Comparison of ENCODE assay signal across 13 cellular contexts in the genomic region with DNA sequence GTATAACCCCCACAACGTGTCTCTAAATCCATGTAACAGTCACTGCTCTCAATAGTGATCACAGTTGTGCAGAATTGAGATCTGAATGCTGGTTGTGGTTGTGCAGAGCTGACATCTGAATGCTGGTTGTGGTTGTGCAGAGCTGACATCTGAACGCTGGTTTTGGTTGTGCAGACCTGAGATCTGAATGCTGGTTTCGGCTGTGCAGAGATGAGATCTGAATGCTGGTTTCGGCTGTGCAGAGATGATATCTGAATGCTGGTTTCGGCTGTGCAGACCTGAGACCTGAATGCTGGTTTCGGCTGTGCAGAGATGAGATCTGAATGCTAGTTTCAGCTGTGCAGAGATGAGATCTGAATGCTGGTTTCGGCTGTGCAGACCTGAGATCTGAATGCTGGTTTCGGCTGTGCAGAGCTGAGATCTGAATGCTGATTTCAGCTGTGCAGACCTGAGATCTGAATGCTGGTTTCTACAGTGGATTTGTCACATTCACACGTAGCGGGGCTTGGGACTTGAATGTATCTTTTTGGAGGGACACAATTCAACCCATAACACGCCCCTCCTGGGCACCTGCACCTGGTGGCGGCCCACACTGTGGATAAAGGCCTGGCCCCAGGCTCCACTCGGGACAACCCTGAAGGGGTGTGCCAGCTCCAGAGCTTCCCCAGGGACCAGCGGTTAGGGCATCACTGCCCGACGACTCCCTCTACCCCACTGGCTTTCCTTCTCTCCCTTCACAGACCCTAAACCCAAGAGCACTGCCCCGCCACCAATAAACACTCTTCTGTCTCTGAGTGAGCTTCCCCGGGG. TPM values are rescaled to one million over a fixed set of nuclear protein-coding genes. Genes with fewer than 3 reads are reported as not detected.
A peak's percentile ranks its signal among the peaks of the same experiment; 100 is the strongest.
DNase-seq lines count a peak whose midpoint lies in the region; ATAC-seq, FAIRE-seq and TF ChIP-seq lines count a peak whose summit lies in the region.
"Had no signal": no experiment of that assay in that cellular context is flagged by ENCODE, and none has a peak within 500 bp of the region (broad histone marks: within the 10 kb centered on the region; RNA-seq: fewer than 3 reads in every experiment).

No MANE protein-coding gene starts in this region.

- no peaks in the 10 kb centered on the region for H3K9me3 ChIP-seq in CD4-positive, alpha-beta T cell (ENCODE audit: control insufficient read depth, low read length)
- H3K9me3 ChIP-seq: neutrophil, suprapubic skin had no signal

- peak overlapping the region; percentile 17 for H3K4me3 Mint-ChIP-seq in CD4-positive, alpha-beta T cell
- H3K4me3 Mint-ChIP-seq: dendritic cell treated with granulocyte-macrophage colony-stimulating factor and Interleukin-4, amounts not matched to agents 40 ng/mL and 50 ng/mL, for 4 days had no signal

- no peaks in the 10 kb centered on the region for H3K27me3 Mint-ChIP-seq in CD4-positive, alpha-beta T cell

- POLR2A ChIA-PET in CD4-positive, alpha-beta T cell (lab: Charles Lee): interaction anchor here (0.7 to 1.7 kb wide), 4 partner anchors 9 to 47 kb away, joined by 3 to 4 read pairs (median 3); no protein-coding TSS in a partner anchor

- H3K4me1 Mint-ChIP-seq in CD4-positive, alpha-beta T cell (ENCODE audit: low read depth): peaks cover 33% of the 10 kb centered on the region

- peak overlapping the region; percentile 42 for H3K27ac Mint-ChIP-seq in CD4-positive, alpha-beta T cell
- H3K27ac Mint-ChIP-seq: activated naive CD4-positive, alpha-beta T cell treated with anti-CD3 and anti-CD28 coated beads, Interleukin-2, amount 50 U/mL, for 72 hours; dendritic cell treated with granulocyte-macrophage colony-stimulating factor and Interleukin-4, amounts not matched to agents 40 ng/mL and 50 ng/mL, for 4 days had no signal

- TF ChIP-seq CTCF in CD4-positive, alpha-beta T cell (IDR thresholded peaks at IDR 0.05): no peak

- intact Hi-C loops in CD4-positive, alpha-beta T cell (cut with DNase I, micrococcal nuclease): no loop called here
- intact Hi-C loops in Right ventricle myocardium superior (cut with DNase I) (no loop called here), left ventricle myocardium superior (cut with micrococcal nuclease) (no loop called here)

- H3K27me3 ChIP-seq in CD4-positive, alpha-beta T cell (ENCODE audit: control insufficient read depth, insufficient read depth, low read length): no peaks in the 10 kb centered on the region
- H3K27me3 ChIP-seq: neutrophil had no signal

- peak in 1 of 10 experiments; percentile 14 for DNase-seq in CD4-positive, alpha-beta T cell
- DNase-seq in GM18507 (ENCODE audit: extremely low spot score, insufficient read length, low read depth) (no peak), left lobe of liver (ENCODE audit: low spot score) (peak; percentile 18), GM03348 (ENCODE audit: low spot score) (no peak), Right ventricle myocardium superior (no peak), left ventricle myocardium superior (no peak)
- DNase-seq in activated CD4-positive, alpha-beta T cell treated with anti-CD3 and anti-CD28 coated beads, Interleukin-2, amount 50 U/mL, for 48 hours: peak; percentile 39 to 61

- no peaks in the 10 kb centered on the region for H3K36me3 Mint-ChIP-seq in CD4-positive, alpha-beta T cell (ENCODE audit: low read depth)
- H3K36me3 Mint-ChIP-seq: activated naive CD4-positive, alpha-beta T cell treated with anti-CD3 and anti-CD28 coated beads, Interleukin-2, amount 50 U/mL, for 72 hours had no signal

- H3K27ac ChIP-seq in CD4-positive, alpha-beta T cell (ENCODE audit: low read depth, low read length): no peak overlapping the region
- H3K27ac ChIP-seq: neutrophil, suprapubic skin had no signal

- no peaks in the 10 kb centered on the region for H3K9me3 Mint-ChIP-seq in CD4-positive, alpha-beta T cell
- H3K9me3 Mint-ChIP-seq: activated naive CD4-positive, alpha-beta T cell treated with anti-CD3 and anti-CD28 coated beads, Interleukin-2, amount 50 U/mL, for 72 hours; dendritic cell treated with granulocyte-macrophage colony-stimulating factor and Interleukin-4, amounts not matched to agents 40 ng/mL and 50 ng/mL, for 4 days had no signal

- FAIRE-seq in GM18507 (lab: Jason Lieb, UNC): peak; percentile 90
- FAIRE-seq: frontal cortex had no signal

- CTCF ChIA-PET in CD4-positive, alpha-beta T cell (lab: Charles Lee): no interaction called here

- ATAC-seq in CD4-positive, alpha-beta T cell (ENCODE audit: poor library complexity): peak; percentile 51
- ATAC-seq in left lobe of liver: no peak
- ATAC-seq in HG03135 (IDR thresholded peaks at IDR 0.05; ENCODE audit: unreplicated experiment): no peak
- ATAC-seq in Right ventricle myocardium superior (ENCODE audit: poor library complexity): no peak
- no peak for ATAC-seq in left ventricle myocardium superior

RNA-seq across cellular contexts. Expression of gene SLC66A3, which starts 51.1 kb away (rescaled TPM):
- total RNA-seq in CD4-positive, alpha-beta T cell: 1 to 10 TPM; 6.9 to 7.3 TPM
- 8.1 TPM for total RNA-seq in left lobe of liver
- total RNA-seq in Right ventricle myocardium superior: 6.9 TPM
- 6.8 TPM for total RNA-seq in left ventricle myocardium superior

Comparison
In these comparisons a context has a peak if more than half of its experiments do, and no peak if none do; other contexts are left out.
1. DNase-seq: peak in activated CD4-positive, alpha-beta T cell treated with anti-CD3 and anti-CD28 coated beads, Interleukin-2, amount 50 U/mL, for 48 hours (2 of 2) and left lobe of liver (single experiment); none in GM18507 (single experiment), GM03348 (single experiment), Right ventricle myocardium superior (single experiment) and left ventricle myocardium superior (single experiment).